In the genomic region with DNA sequence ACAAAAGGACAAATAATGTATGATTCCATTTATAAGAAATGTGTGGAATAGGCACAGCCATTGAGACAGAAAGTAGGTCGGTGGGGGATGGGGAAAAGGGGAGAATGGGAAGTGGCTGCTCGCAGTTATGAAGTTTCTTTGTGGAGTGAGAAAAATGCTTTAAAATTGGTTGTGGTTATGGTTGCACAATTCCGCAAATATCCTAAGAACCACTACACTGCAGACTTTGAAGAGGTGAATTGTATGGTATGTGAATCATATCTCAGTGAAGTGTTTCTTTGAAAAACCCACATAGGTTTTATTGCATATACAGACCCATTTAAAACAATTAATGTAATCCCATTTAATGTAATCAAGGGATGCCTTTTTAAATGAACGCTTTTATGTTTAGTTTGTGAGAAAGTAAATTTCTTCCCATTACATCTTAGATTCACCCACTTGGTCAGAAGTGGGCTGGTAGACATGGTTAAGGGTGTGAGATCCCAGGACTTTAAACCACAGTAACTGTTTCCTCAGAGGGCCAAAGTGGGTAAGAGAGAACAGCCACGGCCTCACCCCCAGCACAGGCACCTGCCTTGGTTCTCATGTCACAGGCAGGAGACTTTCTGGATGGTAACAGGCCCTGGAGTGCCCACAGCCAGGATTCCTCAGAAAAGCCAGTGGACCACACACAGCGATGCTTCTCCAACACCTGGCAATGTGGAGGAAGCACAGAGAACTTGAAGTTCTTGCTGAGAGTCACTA, we compare ENCODE assay signal across 14 cellular contexts.
A peak's percentile ranks its signal among the peaks of the same experiment; 100 is the strongest.
DNase-seq lines count a peak whose midpoint lies in the region; ATAC-seq and TF ChIP-seq lines count a peak whose summit lies in the region.
"Had no signal": no experiment of that assay in that cellular context is flagged by ENCODE, and none has a peak within 500 bp of the region (broad histone marks: within the 10 kb centered on the region; RNA-seq: fewer than 3 reads in every experiment).

No MANE protein-coding gene starts in this region.

- H3K27me3 Mint-ChIP-seq in MCF 10A (ENCODE audit: insufficient read depth, unreplicated experiment): no peaks in the 10 kb centered on the region
- H3K27me3 Mint-ChIP-seq in activated naive CD4-positive, alpha-beta T cell treated with anti-CD3 and anti-CD28 coated beads, Interleukin-2, amount 10 ng/mL, durations not matched to agents 7 days and 5 days: peaks cover 10% of the 10 kb centered on the region
- H3K27me3 Mint-ChIP-seq: activated CD4-positive, alpha-beta memory T cell treated with anti-CD3 and anti-CD28 coated beads for 36 hours; naive B cell had no signal

- no peak overlapping the region for H3K4me3 Mint-ChIP-seq in MCF 10A (ENCODE audit: unreplicated experiment)
- no peak overlapping the region for H3K4me3 Mint-ChIP-seq in activated naive CD4-positive, alpha-beta T cell treated with anti-CD3 and anti-CD28 coated beads, Interleukin-2, amount 10 ng/mL, durations not matched to agents 7 days and 5 days
- H3K4me3 Mint-ChIP-seq: activated CD4-positive, alpha-beta memory T cell treated with anti-CD3 and anti-CD28 coated beads for 36 hours; naive B cell had no signal

- DNase-seq in MCF 10A (ENCODE audit: unreplicated experiment) (peak; percentile 76), breast epithelium (ENCODE audit: low spot score in 2 of 2) (no peak), RPMI7951 (ENCODE audit: low read depth) (peak; percentile 58), esophagus squamous epithelium (lab: John Stamatoyannopoulos, UW) (no peak), left colon (no peak)
- DNase-seq in activated naive CD4-positive, alpha-beta T cell treated with anti-CD3 and anti-CD28 coated beads, Interleukin-2, amount 10 ng/mL, durations not matched to agents 7 days and 5 days: no peak
- no peak for DNase-seq in activated CD4-positive, CD25-positive, alpha-beta regulatory T cell (lab: John Stamatoyannopoulos, UW)
- DNase-seq: 8988T; activated CD4-positive, alpha-beta memory T cell treated with anti-CD3 and anti-CD28 coated beads for 36 hours; adrenal gland; naive B cell; NCI-H2227 treated with DMSO at 0.1 percent for 48 hours had no signal

- BruUV-seq in MCF 10A (replicated peaks; lab: Mats Ljungman, UMichigan): no TSS peak

- intact Hi-C loops in MCF 10A (cut with micrococcal nuclease) (loop anchor here (10.0 kb wide), 1 partner anchor 463 kb away; no protein-coding TSS in a partner anchor), breast epithelium (cut with DNase I; ENCODE audit: low total_unique reads) (no loop called here), esophagus squamous epithelium (cut with DNase I) (no loop called here), left colon (cut with DNase I, micrococcal nuclease) (no loop called here)

- ATAC-seq in left colon (no peak), HG02885 (IDR thresholded peaks at IDR 0.05; ENCODE audit: poor library complexity, unreplicated experiment) (no peak)

- no peaks in the 10 kb centered on the region for H3K9me3 Mint-ChIP-seq in MCF 10A (ENCODE audit: unreplicated experiment)
- H3K9me3 Mint-ChIP-seq in activated naive CD4-positive, alpha-beta T cell treated with anti-CD3 and anti-CD28 coated beads, Interleukin-2, amount 10 ng/mL, durations not matched to agents 7 days and 5 days: peaks cover 3% of the 10 kb centered on the region
- H3K9me3 Mint-ChIP-seq: activated CD4-positive, alpha-beta memory T cell treated with anti-CD3 and anti-CD28 coated beads for 36 hours had no signal

- H3K36me3 Mint-ChIP-seq in MCF 10A (ENCODE audit: insufficient read depth, unreplicated experiment): peaks cover 6% of the 10 kb centered on the region
- H3K36me3 Mint-ChIP-seq in activated naive CD4-positive, alpha-beta T cell treated with anti-CD3 and anti-CD28 coated beads, Interleukin-2, amount 10 ng/mL, durations not matched to agents 7 days and 5 days: no peaks in the 10 kb centered on the region
- H3K36me3 Mint-ChIP-seq: activated CD4-positive, alpha-beta memory T cell treated with anti-CD3 and anti-CD28 coated beads for 36 hours; naive B cell had no signal

- H3K27me3 ChIP-seq in breast epithelium: no peaks in the 10 kb centered on the region
- no peaks in the 10 kb centered on the region for H3K27me3 ChIP-seq in esophagus squamous epithelium
- H3K27me3 ChIP-seq: adrenal gland had no signal

- H3K27ac ChIP-seq in breast epithelium (no peak overlapping the region), esophagus squamous epithelium (peak overlapping the region; percentile 30 to 51 (median 47))
- H3K27ac ChIP-seq: adrenal gland, KMS-11 had no signal

- H3K4me3 ChIP-seq in breast epithelium (no peak overlapping the region), esophagus squamous epithelium (no peak overlapping the region)
- H3K4me3 ChIP-seq: adrenal gland had no signal

- H3K4me1 Mint-ChIP-seq in MCF 10A (ENCODE audit: insufficient read depth, unreplicated experiment): peaks cover 38% of the 10 kb centered on the region
- H3K4me1 Mint-ChIP-seq in activated naive CD4-positive, alpha-beta T cell treated with anti-CD3 and anti-CD28 coated beads, Interleukin-2, amount 10 ng/mL, durations not matched to agents 7 days and 5 days: no peaks in the 10 kb centered on the region
- H3K4me1 Mint-ChIP-seq: naive B cell had no signal

- H3K9me3 ChIP-seq in breast epithelium (no peaks in the 10 kb centered on the region), esophagus squamous epithelium (no peaks in the 10 kb centered on the region)
- H3K9me3 ChIP-seq: adrenal gland had no signal

- no peaks in the 10 kb centered on the region for H3K4me1 ChIP-seq in breast epithelium
- H3K4me1 ChIP-seq in esophagus squamous epithelium: peaks cover 0 to 25% (median 10%) of the 10 kb centered on the region in 3 donors
- H3K4me1 ChIP-seq: adrenal gland had no signal

- CTCF ChIA-PET in MCF 10A (lab: Yijun Ruan, JAX): no interaction called here
- CTCF ChIA-PET in activated naive CD4-positive, alpha-beta T cell treated with anti-CD3 and anti-CD28 coated beads, Interleukin-2, amount 10 ng/mL, durations not matched to agents 7 days and 5 days (lab: Charles Lee): no interaction called here

- WGBS in esophagus squamous epithelium, 2 donors: 56 to 62% methylated on average over 5 to 6 of the region's 6 CpGs

- H3K36me3 ChIP-seq in breast epithelium (no peaks in the 10 kb centered on the region), esophagus squamous epithelium (no peaks in the 10 kb centered on the region)
- H3K36me3 ChIP-seq: adrenal gland had no signal

- TF ChIP-seq CTCF in MCF 10A (IDR thresholded peaks at IDR 0.05; ENCODE audit: unreplicated experiment) (no peak), breast epithelium (IDR thresholded peaks at IDR 0.05) (no peak), esophagus squamous epithelium (IDR thresholded peaks at IDR 0.05) (no peak)

- peak overlapping the region; percentile 60 for H3K27ac Mint-ChIP-seq in MCF 10A (ENCODE audit: low read depth, unreplicated experiment)
- no peak overlapping the region for H3K27ac Mint-ChIP-seq in activated naive CD4-positive, alpha-beta T cell treated with anti-CD3 and anti-CD28 coated beads, Interleukin-2, amount 10 ng/mL, durations not matched to agents 7 days and 5 days
- H3K27ac Mint-ChIP-seq: activated CD4-positive, alpha-beta memory T cell treated with anti-CD3 and anti-CD28 coated beads for 36 hours had no signal

- POLR2A ChIA-PET in MCF 10A (lab: Yijun Ruan, JAX): interaction anchor here (0.9 to 1.2 kb wide), 3 partner anchors 9 to 68 kb away, joined by 3 to 4 read pairs (median 4); no protein-coding TSS in a partner anchor

- TF ChIP-seq POLR2A in breast epithelium (IDR thresholded peaks at IDR 0.05): no peak
- TF ChIP-seq POLR2A in esophagus squamous epithelium (IDR thresholded peaks at IDR 0.05): no peak

Comparison
In these comparisons a context has a peak if more than half of its experiments do, and no peak if none do; other contexts are left out.
1. DNase-seq: peak in MCF 10A (single experiment) and RPMI7951 (single experiment); none in breast epithelium (0 of 2), esophagus squamous epithelium (single experiment), activated naive CD4-positive, alpha-beta T cell treated with anti-CD3 and anti-CD28 coated beads, Interleukin-2, amount 10 ng/mL, durations not matched to agents 7 days and 5 days (single experiment), left colon (0 of 2) and activated CD4-positive, CD25-positive, alpha-beta regulatory T cell (0 of 4).
2. H3K27ac ChIP-seq: peak in esophagus squamous epithelium (4 of 4); none in breast epithelium (0 of 2).